In the genomic region with DNA sequence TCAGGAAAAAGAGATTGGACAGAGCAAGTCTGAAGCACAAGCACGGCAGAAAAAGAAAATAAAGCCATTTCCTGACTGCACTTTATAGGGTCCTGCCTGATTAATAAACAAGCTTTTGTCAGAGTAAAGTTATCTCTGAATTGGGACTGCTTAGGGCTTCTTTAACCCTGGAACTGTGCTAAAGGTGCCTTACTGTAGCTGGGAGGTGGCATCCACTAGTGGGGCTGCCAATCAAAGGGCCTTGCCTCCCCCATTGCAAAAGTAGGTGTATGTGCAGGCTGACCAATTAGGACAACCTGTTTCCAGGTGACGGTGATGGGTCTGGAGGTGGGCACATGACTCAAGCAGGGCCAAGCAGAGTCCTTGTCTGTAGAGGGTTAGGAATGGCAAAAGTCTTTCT, we compare ENCODE assay signal across 19 cellular contexts.
"Had no signal": no experiment of that assay in that cellular context is flagged by ENCODE, and none has a peak within 500 bp of the region (broad histone marks: within the 10 kb centered on the region; RNA-seq: fewer than 3 reads in every experiment).

No MANE protein-coding gene starts in this region.

- H3K9me3 Mint-ChIP-seq: activated CD4-positive, alpha-beta T cell treated with anti-CD3 and anti-CD28 coated beads, Interleukin-2, amount 10 ng/mL, durations not matched to agents 7 days and 5 days; activated naive CD4-positive, alpha-beta T cell treated with anti-CD3 and anti-CD28 coated beads, Interleukin-2, amount 50 U/mL, for 24 hours; activated T-cell treated with anti-CD3 and anti-CD28 coated beads, Interleukin-2, amount 50 U/mL, for 4 hours; effector memory CD8-positive, alpha-beta T cell; nephron; T-helper 1 cell treated with Interleukin-12 subunit alpha and Interleukin-12 subunit beta and Interleukin-4 antibody, amounts not matched to agents 30 μg/mL and 1 μg/mL, for 36 hours had no signal

- H3K36me3 Mint-ChIP-seq: activated naive CD4-positive, alpha-beta T cell treated with anti-CD3 and anti-CD28 coated beads, Interleukin-2, amount 50 U/mL, for 24 hours; stimulated activated memory B cell treated with anti-CD40 and anti-IgM and Interleukin-4, amounts not matched to agents 10 μg/mL and 1 μg/mL and 100 μg/mL, for 72 hours had no signal

- H3K27ac Mint-ChIP-seq: activated CD4-positive, alpha-beta T cell treated with anti-CD3 and anti-CD28 coated beads, Interleukin-2, amount 10 ng/mL, durations not matched to agents 7 days and 5 days; activated naive CD4-positive, alpha-beta T cell treated with anti-CD3 and anti-CD28 coated beads, Interleukin-2, amount 50 U/mL, for 24 hours; effector memory CD8-positive, alpha-beta T cell; nephron; stimulated activated memory B cell treated with anti-CD40 and anti-IgM and Interleukin-4, amounts not matched to agents 10 μg/mL and 1 μg/mL and 100 μg/mL, for 72 hours; T-helper 1 cell treated with Interleukin-12 subunit alpha and Interleukin-12 subunit beta and Interleukin-4 antibody, amounts not matched to agents 30 μg/mL and 1 μg/mL, for 36 hours had no signal

- H3K9me3 ChIP-seq: spleen had no signal

- ATAC-seq: activated T-cell treated with anti-CD3 and anti-CD28 coated beads, Interleukin-2, amount 50 U/mL, for 4 hours; effector memory CD8-positive, alpha-beta T cell; foreskin keratinocyte had no signal

- H3K79me2 ChIP-seq: hepatocyte had no signal

- H3K4me1 Mint-ChIP-seq: activated naive CD4-positive, alpha-beta T cell treated with anti-CD3 and anti-CD28 coated beads, Interleukin-2, amount 50 U/mL, for 24 hours had no signal

- H3K4me2 ChIP-seq: hepatocyte had no signal

- DNase-seq: activated CD4-positive, alpha-beta T cell treated with anti-CD3 and anti-CD28 coated beads, Interleukin-2, amount 10 ng/mL, durations not matched to agents 7 days and 5 days; activated CD8-positive, alpha-beta memory T cell treated with anti-CD3 and anti-CD28 coated beads, Interleukin-2, amount 50 U/mL, for 4 hours; activated gamma-delta T cell; activated T-cell treated with anti-CD3 and anti-CD28 coated beads, Interleukin-2, amount 50 U/mL, for 4 hours; effector memory CD8-positive, alpha-beta T cell; foreskin keratinocyte; left cardiac atrium; midbrain; posterior cingulate gyrus; spleen; stimulated activated CD4-positive, alpha-beta T cell treated with anti-CD3 and anti-CD28 coated beads, Interleukin-4, amount 100 ng/mL, for 4 hours had no signal

- H2AFZ ChIP-seq: hepatocyte had no signal

- H3K27ac ChIP-seq: cardiac muscle cell, epithelial cell of prostate, foreskin keratinocyte, hepatocyte, spleen had no signal

- H3K27me3 ChIP-seq: cardiac muscle cell, foreskin keratinocyte, hepatocyte had no signal

- H3K4me1 ChIP-seq: foreskin keratinocyte had no signal

- H3K4me3 ChIP-seq: cardiac muscle cell, hepatocyte, lung, spleen had no signal

- H3K36me3 ChIP-seq: cardiac muscle cell, spleen had no signal

- H3K27me3 Mint-ChIP-seq: activated naive CD4-positive, alpha-beta T cell treated with anti-CD3 and anti-CD28 coated beads, Interleukin-2, amount 50 U/mL, for 24 hours; effector memory CD8-positive, alpha-beta T cell had no signal

- H3K4me3 Mint-ChIP-seq: activated CD4-positive, alpha-beta T cell treated with anti-CD3 and anti-CD28 coated beads, Interleukin-2, amount 10 ng/mL, durations not matched to agents 7 days and 5 days; activated naive CD4-positive, alpha-beta T cell treated with anti-CD3 and anti-CD28 coated beads, Interleukin-2, amount 50 U/mL, for 24 hours; activated T-cell treated with anti-CD3 and anti-CD28 coated beads, Interleukin-2, amount 50 U/mL, for 4 hours; effector memory CD8-positive, alpha-beta T cell; nephron; stimulated activated memory B cell treated with anti-CD40 and anti-IgM and Interleukin-4, amounts not matched to agents 10 μg/mL and 1 μg/mL and 100 μg/mL, for 72 hours; T-helper 1 cell treated with Interleukin-12 subunit alpha and Interleukin-12 subunit beta and Interleukin-4 antibody, amounts not matched to agents 30 μg/mL and 1 μg/mL, for 36 hours had no signal
